19 cellular contexts compared by ENCODE assay signal in genomic region chr6:47697925-47698324, GRCh38. TPM values are rescaled to one million over a fixed set of nuclear protein-coding genes. Genes with fewer than 3 reads are reported as not detected.
DNase-seq lines count a peak whose midpoint lies in the region; ATAC-seq, FAIRE-seq and TF ChIP-seq lines count a peak whose summit lies in the region.
"Had no signal": no experiment of that assay in that cellular context is flagged by ENCODE, and none has a peak within 500 bp of the region (broad histone marks: within the 10 kb centered on the region; RNA-seq: fewer than 3 reads in every experiment).

No MANE protein-coding gene starts in this region.

- no peaks in the 10 kb centered on the region for H3K79me2 ChIP-seq in astrocyte (ENCODE audit: insufficient read depth, low read length)

- peaks cover 31% of the 10 kb centered on the region for H3K4me1 Mint-ChIP-seq in astrocyte (ENCODE audit: low read depth, unreplicated experiment)
- H3K4me1 Mint-ChIP-seq: CD14-positive monocyte had no signal

- H3K9me3 ChIP-seq in left ventricle myocardium inferior (replicated peaks), result no peaks in the 10 kb centered on the region
- no peaks in the 10 kb centered on the region for H3K9me3 ChIP-seq in astrocyte (ENCODE audit: insufficient read depth, low read depth, low read length)
- H3K9me3 ChIP-seq in mesodermal cell (ENCODE audit: control insufficient read depth, low read length), result no peaks in the 10 kb centered on the region

- H3K27me3 Mint-ChIP-seq in astrocyte (ENCODE audit: low read depth, unreplicated experiment), result no peaks in the 10 kb centered on the region

- no peak overlapping the region for H3K4me3 Mint-ChIP-seq in astrocyte (ENCODE audit: unreplicated experiment)
- H3K4me3 Mint-ChIP-seq: CD14-positive monocyte had no signal

- H3K4me1 ChIP-seq in left ventricle myocardium inferior (no peaks in the 10 kb centered on the region), astrocyte (ENCODE audit: insufficient read depth, low read length) (peaks cover 14% of the 10 kb centered on the region), mesodermal cell (ENCODE audit: control insufficient read depth, insufficient read depth, low read length, poor library complexity, severe bottlenecking) (peaks cover 25% of the 10 kb centered on the region)

- H3K27ac ChIP-seq in left ventricle myocardium inferior (replicated peaks) (no peak overlapping the region), astrocyte (ENCODE audit: low read depth, low read length) (peak overlapping the region; percentile 14), mesodermal cell (ENCODE audit: low read depth, low read length, severe bottlenecking) (peak overlapping the region; percentile 17)

- ATAC-seq in left ventricle myocardium superior, result peak; percentile 27

- H4K20me1 ChIP-seq in astrocyte (ENCODE audit: insufficient read depth, low read length), result no peaks in the 10 kb centered on the region

- WGBS in mesodermal cell (ENCODE audit: insufficient coverage in 2 of 2), 2 experiments, result 50 to 100% methylated on average over 1 to 2 of the region's 2 CpGs

- no peak overlapping the region for H2AFZ ChIP-seq in astrocyte (ENCODE audit: low read depth, low read length)

- no peak overlapping the region for H3K9ac ChIP-seq in astrocyte (ENCODE audit: low read length)

- no peaks in the 10 kb centered on the region for H3K27me3 ChIP-seq in left ventricle myocardium inferior (ENCODE audit: low read depth)
- H3K27me3 ChIP-seq in astrocyte (ENCODE audit: insufficient read depth, low read length), result peaks cover 2% of the 10 kb centered on the region

- no peaks in the 10 kb centered on the region for H3K9me3 Mint-ChIP-seq in astrocyte (ENCODE audit: unreplicated experiment)

- DNase-seq in left ventricle myocardium superior, result no peak
- DNase-seq in left ventricle myocardium inferior, result no peak
- no peak for DNase-seq in astrocyte (ENCODE audit: low read depth)
- no peak for DNase-seq in dermis blood vessel endothelial cell
- no peak for DNase-seq in retina
- no peak for DNase-seq in glomerular visceral epithelial cell (ENCODE audit: extremely low spot score)
- DNase-seq: ACHN, AML-193, H7, MM.1S, NCI-H1105, NCI-H1694 treated with DMSO at 0.1 percent for 48 hours, NCI-H2107, NCI-H2227 treated with DMSO at 0.1 percent for 48 hours, NCI-H524, SHP77 had no signal

- H3K27ac Mint-ChIP-seq in astrocyte (ENCODE audit: unreplicated experiment), result peak overlapping the region; percentile 45
- H3K27ac Mint-ChIP-seq: CD14-positive monocyte had no signal

- no peak for TF ChIP-seq CTCF in left ventricle myocardium inferior (IDR thresholded peaks at IDR 0.05; ENCODE audit: borderline replicate concordance)
- no peak for TF ChIP-seq CTCF in astrocyte (IDR thresholded peaks at IDR 0.05; ENCODE audit: insufficient read depth, low read depth, low read length)

- intact Hi-C loops in left ventricle myocardium superior (cut with micrococcal nuclease), result no loop called here
- intact Hi-C loops in left ventricle myocardium inferior (cut with micrococcal nuclease), result no loop called here

- FAIRE-seq in astrocyte (lab: Jason Lieb, UNC), result no peak
- FAIRE-seq: GM19239 had no signal

- H3K4me3 ChIP-seq in left ventricle myocardium inferior (no peak overlapping the region), astrocyte (ENCODE audit: insufficient read depth, low read depth, low read length) (no peak overlapping the region), mesodermal cell (ENCODE audit: extremely low read depth, insufficient read depth, low read length, poor library complexity, severe bottlenecking) (no peak overlapping the region)

- no peaks in the 10 kb centered on the region for H3K36me3 ChIP-seq in left ventricle myocardium inferior
- no peaks in the 10 kb centered on the region for H3K36me3 ChIP-seq in astrocyte (ENCODE audit: insufficient read depth, low read length)
- no peaks in the 10 kb centered on the region for H3K36me3 ChIP-seq in mesodermal cell (ENCODE audit: control insufficient read depth, insufficient read depth, low read length)

- H3K4me2 ChIP-seq in astrocyte (ENCODE audit: low read length), result peak overlapping the region; percentile 8

- H3K36me3 Mint-ChIP-seq in astrocyte (ENCODE audit: low read depth, unreplicated experiment), result no peaks in the 10 kb centered on the region
- H3K36me3 Mint-ChIP-seq: CD14-positive monocyte had no signal

RNA-seq across cellular contexts. Expression of gene ADGRF4, which starts 0.5 kb away (rescaled TPM):
- total RNA-seq in left ventricle myocardium superior, result not detected
- total RNA-seq in left ventricle myocardium inferior, result not detected
- 1.2 and 1.4 TPM in 2 replicates for total RNA-seq in astrocyte
- polyA plus RNA-seq in mesodermal cell (2013, experiment 1 of 2), result 1.5 TPM
- polyA plus RNA-seq in mesodermal cell (2013, experiment 2 of 2), result 1.9 TPM
- under 0.01 TPM in 1 of 2 replicates, not detected in the other for total RNA-seq in dermis blood vessel endothelial cell
- polyA plus RNA-seq: CD14-positive monocyte had no signal
